1 cellular context compared by ENCODE assay signal in the genomic region with DNA sequence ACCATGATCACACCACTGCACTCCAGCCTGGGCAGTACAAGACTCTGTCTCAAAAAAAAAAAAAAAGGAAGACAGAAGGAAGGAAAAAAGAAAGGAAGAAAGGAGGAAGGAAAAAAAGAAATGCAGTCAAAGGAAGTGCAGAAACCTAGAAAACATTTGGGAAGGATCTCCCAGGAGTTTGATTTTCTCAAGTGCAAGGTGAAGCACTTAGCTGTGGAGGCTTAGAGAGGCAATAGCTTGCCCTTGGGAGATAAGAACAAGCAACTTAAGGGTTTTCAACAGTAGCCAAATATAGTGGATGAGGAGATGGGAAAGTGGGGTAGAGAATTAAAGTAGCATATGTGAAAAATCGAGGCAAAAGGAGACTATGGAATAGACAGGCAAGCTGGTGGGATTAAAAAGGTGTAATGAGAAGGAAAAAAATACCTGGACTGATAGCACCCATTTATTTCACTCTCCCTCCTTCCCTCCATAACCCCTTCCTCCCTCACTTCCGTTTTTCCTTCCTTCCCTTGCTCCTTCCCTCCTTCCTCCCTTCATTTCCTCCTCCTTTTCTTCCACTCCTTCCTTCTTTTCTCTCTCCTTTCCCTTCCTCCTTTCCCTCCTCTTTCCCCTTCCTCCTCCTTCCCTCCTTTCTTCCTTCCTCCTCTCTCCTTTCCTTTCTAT.
A peak's percentile ranks its signal among the peaks of the same experiment; 100 is the strongest.
TF ChIP-seq lines count a peak whose summit lies in the region.

No MANE protein-coding gene starts in this region.

TF ChIP-seq in K562, 482 proteins besides CTCF, POLR2A, EP300 and RAD21 (continued from another document and continues in another):
- TF ChIP-seq, protein P1, sequence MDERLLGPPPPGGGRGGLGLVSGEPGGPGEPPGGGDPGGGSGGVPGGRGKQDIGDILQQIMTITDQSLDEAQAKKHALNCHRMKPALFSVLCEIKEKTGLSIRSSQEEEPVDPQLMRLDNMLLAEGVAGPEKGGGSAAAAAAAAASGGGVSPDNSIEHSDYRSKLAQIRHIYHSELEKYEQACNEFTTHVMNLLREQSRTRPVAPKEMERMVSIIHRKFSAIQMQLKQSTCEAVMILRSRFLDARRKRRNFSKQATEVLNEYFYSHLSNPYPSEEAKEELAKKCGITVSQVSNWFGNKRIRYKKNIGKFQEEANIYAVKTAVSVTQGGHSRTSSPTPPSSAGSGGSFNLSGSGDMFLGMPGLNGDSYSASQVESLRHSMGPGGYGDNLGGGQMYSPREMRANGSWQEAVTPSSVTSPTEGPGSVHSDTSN (CRISPR knock-in tag; IDR thresholded peaks at IDR 0.05; ENCODE audit: low read depth), result no peak
- TF ChIP-seq, protein P1 (tag; conservative IDR thresholded peaks at IDR 0.05; ENCODE audit: low read depth), result 0 out of 2 replicates have a peak, but pooled peaks have one; percentile 23
- TF ChIP-seq TEAD1 (CRISPR knock-in tag; IDR thresholded peaks at IDR 0.05) (peak in 1 of 2 experiments; percentile 48; a peak in 1 of 4 replicates), RHOXF2B (CRISPR knock-in tag; conservative IDR thresholded peaks at IDR 0.05) (no peak), GATA2 (CRISPR knock-in tag; IDR thresholded peaks at IDR 0.05) (0 out of 2 replicates have a peak, but pooled peaks have one; percentile 55), RNF2 (IDR thresholded peaks at IDR 0.05) (0 out of 2 replicates have a peak, but pooled peaks have one; percentile 37), TEAD2 (tag; IDR thresholded peaks at IDR 0.05) (no peak), GABPB1 (CRISPR knock-in tag; IDR thresholded peaks at IDR 0.05) (0 out of 2 replicates have a peak, but pooled peaks have one; percentile 7), KDM2B (CRISPR knock-in tag; IDR thresholded peaks at IDR 0.05) (no peak), ETV6 (IDR thresholded peaks at IDR 0.05; ENCODE audit: borderline replicate concordance in 1 of 2, low read depth in 2 of 2, low read length in 1 of 2) (peak in 1 of 2 experiments; percentile 11; a peak in 2 of 4 replicates), ETV6 (CRISPR knock-in tag; IDR thresholded peaks at IDR 0.05; ENCODE audit: borderline replicate concordance) (no peak), ZNF766 (CRISPR knock-in tag; conservative IDR thresholded peaks at IDR 0.05) (0 out of 2 replicates have a peak, but pooled peaks have one; percentile 22), HIVEP1 (CRISPR knock-in tag; IDR thresholded peaks at IDR 0.05) (0 out of 2 replicates have a peak, but pooled peaks have one; percentile 21), FOXM1 (IDR thresholded peaks at IDR 0.05; ENCODE audit: low read depth) (no peak), FOXM1 (CRISPR knock-in tag; IDR thresholded peaks at IDR 0.05; ENCODE audit: low read depth) (no peak), NEUROD1 (IDR thresholded peaks at IDR 0.05; ENCODE audit: borderline replicate concordance, low read depth, low read length, partially characterized antibody) (no peak), STAT5A (IDR thresholded peaks at IDR 0.05; ENCODE audit: borderline replicate concordance, low read length) (peak; percentile 32; the same call in 1 of the 2 replicates), NFIC (IDR thresholded peaks at IDR 0.05) (peak; percentile 28; the same call in 1 of the 2 replicates), ZNF76 (CRISPR knock-in tag; IDR thresholded peaks at IDR 0.05; ENCODE audit: borderline replicate concordance) (0 out of 2 replicates have a peak, but pooled peaks have one; percentile 24), TRIM24 (IDR thresholded peaks at IDR 0.05) (peak in 1 of 2 experiments; percentile 42; a peak in 1 of 4 replicates), HLTF (IDR thresholded peaks at IDR 0.05) (peak; percentile 71), OTX1 (CRISPR knock-in tag; IDR thresholded peaks at IDR 0.05) (peak; percentile 89), MAFF (IDR thresholded peaks at IDR 0.05; ENCODE audit: low read length) (no peak), ATF7 (IDR thresholded peaks at IDR 0.05) (0 out of 2 replicates have a peak, but pooled peaks have one; percentile 34), C11orf30 (IDR thresholded peaks at IDR 0.05; ENCODE audit: low read depth) (peak; percentile 14; the same call in 1 of the 2 replicates), SMARCA4 (IDR thresholded peaks at IDR 0.05) (peak; percentile 84), BCOR (IDR thresholded peaks at IDR 0.05) (0 out of 2 replicates have a peak, but pooled peaks have one; percentile 9), ZNF75A (CRISPR knock-in tag; IDR thresholded peaks at IDR 0.05) (no peak), MTA2 (IDR thresholded peaks at IDR 0.05; ENCODE audit: low read depth) (peak; percentile 57), ZNF253 (CRISPR knock-in tag; conservative IDR thresholded peaks at IDR 0.05) (no peak), LEF1 (IDR thresholded peaks at IDR 0.05) (peak; percentile 59), BRD9 (IDR thresholded peaks at IDR 0.05; ENCODE audit: low read depth, partially characterized antibody) (peak; percentile 81), BRCA1 (IDR thresholded peaks at IDR 0.05) (no peak), BRCA1 (CRISPR knock-in tag; IDR thresholded peaks at IDR 0.05) (no peak), ARNT (IDR thresholded peaks at IDR 0.05) (peak in 1 of 2 experiments; percentile 68; a peak in 1 of 4 replicates), HDGF (IDR thresholded peaks at IDR 0.05) (peak; percentile 61; the same call in 1 of the 2 replicates), ZNF668 (CRISPR knock-in tag; IDR thresholded peaks at IDR 0.05) (0 out of 2 replicates have a peak, but pooled peaks have one; percentile 56), ZNF551 (CRISPR knock-in tag; IDR thresholded peaks at IDR 0.05) (no peak), PHB2 (IDR thresholded peaks at IDR 0.05; ENCODE audit: low read depth) (peak; percentile 17; the same call in 1 of the 2 replicates), TCF3 (CRISPR knock-in tag; IDR thresholded peaks at IDR 0.05) (peak; percentile 69), NFXL1 (CRISPR knock-in tag; IDR thresholded peaks at IDR 0.05) (0 out of 2 replicates have a peak, but pooled peaks have one; percentile 54), PHF8 (IDR thresholded peaks at IDR 0.05; ENCODE audit: borderline replicate concordance, low read length) (no peak), HMG20A (CRISPR knock-in tag; conservative IDR thresholded peaks at IDR 0.05) (0 out of 2 replicates have a peak, but pooled peaks have one; percentile 43), ZNF23 (CRISPR knock-in tag; IDR thresholded peaks at IDR 0.05) (peak; percentile 27; the same call in 1 of the 2 replicates), U2AF1 (optimal IDR thresholded peaks at IDR 0.05; ENCODE audit: low read depth, low read length) (no peak), ZNF79 (CRISPR knock-in tag; IDR thresholded peaks at IDR 0.05; ENCODE audit: low read depth) (no peak), HNRNPK (IDR thresholded peaks at IDR 0.05; ENCODE audit: low read depth, low read length, poor library complexity, severe bottlenecking) (peak; percentile 40), TRIM28 (IDR thresholded peaks at IDR 0.05) (peak; percentile 51; the same call in 1 of the 2 replicates)
- TF ChIP-seq, protein P2, sequence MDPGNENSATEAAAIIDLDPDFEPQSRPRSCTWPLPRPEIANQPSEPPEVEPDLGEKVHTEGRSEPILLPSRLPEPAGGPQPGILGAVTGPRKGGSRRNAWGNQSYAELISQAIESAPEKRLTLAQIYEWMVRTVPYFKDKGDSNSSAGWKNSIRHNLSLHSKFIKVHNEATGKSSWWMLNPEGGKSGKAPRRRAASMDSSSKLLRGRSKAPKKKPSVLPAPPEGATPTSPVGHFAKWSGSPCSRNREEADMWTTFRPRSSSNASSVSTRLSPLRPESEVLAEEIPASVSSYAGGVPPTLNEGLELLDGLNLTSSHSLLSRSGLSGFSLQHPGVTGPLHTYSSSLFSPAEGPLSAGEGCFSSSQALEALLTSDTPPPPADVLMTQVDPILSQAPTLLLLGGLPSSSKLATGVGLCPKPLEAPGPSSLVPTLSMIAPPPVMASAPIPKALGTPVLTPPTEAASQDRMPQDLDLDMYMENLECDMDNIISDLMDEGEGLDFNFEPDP (CRISPR knock-in tag; IDR thresholded peaks at IDR 0.05), result no peak
- TF ChIP-seq, protein P3, sequence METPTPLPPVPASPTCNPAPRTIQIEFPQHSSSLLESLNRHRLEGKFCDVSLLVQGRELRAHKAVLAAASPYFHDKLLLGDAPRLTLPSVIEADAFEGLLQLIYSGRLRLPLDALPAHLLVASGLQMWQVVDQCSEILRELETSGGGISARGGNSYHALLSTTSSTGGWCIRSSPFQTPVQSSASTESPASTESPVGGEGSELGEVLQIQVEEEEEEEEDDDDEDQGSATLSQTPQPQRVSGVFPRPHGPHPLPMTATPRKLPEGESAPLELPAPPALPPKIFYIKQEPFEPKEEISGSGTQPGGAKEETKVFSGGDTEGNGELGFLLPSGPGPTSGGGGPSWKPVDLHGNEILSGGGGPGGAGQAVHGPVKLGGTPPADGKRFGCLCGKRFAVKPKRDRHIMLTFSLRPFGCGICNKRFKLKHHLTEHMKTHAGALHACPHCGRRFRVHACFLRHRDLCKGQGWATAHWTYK (CRISPR knock-in tag; IDR thresholded peaks at IDR 0.05), result 0 out of 2 replicates have a peak, but pooled peaks have one; percentile 47
- TF ChIP-seq, protein P4, sequence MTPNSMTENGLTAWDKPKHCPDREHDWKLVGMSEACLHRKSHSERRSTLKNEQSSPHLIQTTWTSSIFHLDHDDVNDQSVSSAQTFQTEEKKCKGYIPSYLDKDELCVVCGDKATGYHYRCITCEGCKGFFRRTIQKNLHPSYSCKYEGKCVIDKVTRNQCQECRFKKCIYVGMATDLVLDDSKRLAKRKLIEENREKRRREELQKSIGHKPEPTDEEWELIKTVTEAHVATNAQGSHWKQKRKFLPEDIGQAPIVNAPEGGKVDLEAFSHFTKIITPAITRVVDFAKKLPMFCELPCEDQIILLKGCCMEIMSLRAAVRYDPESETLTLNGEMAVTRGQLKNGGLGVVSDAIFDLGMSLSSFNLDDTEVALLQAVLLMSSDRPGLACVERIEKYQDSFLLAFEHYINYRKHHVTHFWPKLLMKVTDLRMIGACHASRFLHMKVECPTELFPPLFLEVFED (CRISPR knock-in tag; conservative IDR thresholded peaks at IDR 0.05), result peak; percentile 92
- TF ChIP-seq, protein P5, sequence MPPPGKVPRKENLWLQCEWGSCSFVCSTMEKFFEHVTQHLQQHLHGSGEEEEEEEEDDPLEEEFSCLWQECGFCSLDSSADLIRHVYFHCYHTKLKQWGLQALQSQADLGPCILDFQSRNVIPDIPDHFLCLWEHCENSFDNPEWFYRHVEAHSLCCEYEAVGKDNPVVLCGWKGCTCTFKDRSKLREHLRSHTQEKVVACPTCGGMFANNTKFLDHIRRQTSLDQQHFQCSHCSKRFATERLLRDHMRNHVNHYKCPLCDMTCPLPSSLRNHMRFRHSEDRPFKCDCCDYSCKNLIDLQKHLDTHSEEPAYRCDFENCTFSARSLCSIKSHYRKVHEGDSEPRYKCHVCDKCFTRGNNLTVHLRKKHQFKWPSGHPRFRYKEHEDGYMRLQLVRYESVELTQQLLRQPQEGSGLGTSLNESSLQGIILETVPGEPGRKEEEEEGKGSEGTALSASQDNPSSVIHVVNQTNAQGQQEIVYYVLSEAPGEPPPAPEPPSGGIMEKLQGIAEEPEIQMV (tag; conservative IDR thresholded peaks at IDR 0.05; ENCODE audit: low read depth), result peak; percentile 47; the same call in 1 of the 2 replicates
- TF ChIP-seq, protein P6, sequence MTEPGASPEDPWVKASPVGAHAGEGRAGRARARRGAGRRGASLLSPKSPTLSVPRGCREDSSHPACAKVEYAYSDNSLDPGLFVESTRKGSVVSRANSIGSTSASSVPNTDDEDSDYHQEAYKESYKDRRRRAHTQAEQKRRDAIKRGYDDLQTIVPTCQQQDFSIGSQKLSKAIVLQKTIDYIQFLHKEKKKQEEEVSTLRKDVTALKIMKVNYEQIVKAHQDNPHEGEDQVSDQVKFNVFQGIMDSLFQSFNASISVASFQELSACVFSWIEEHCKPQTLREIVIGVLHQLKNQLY (CRISPR knock-in tag; conservative IDR thresholded peaks at IDR 0.05), result no peak
- TF ChIP-seq, protein P7, sequence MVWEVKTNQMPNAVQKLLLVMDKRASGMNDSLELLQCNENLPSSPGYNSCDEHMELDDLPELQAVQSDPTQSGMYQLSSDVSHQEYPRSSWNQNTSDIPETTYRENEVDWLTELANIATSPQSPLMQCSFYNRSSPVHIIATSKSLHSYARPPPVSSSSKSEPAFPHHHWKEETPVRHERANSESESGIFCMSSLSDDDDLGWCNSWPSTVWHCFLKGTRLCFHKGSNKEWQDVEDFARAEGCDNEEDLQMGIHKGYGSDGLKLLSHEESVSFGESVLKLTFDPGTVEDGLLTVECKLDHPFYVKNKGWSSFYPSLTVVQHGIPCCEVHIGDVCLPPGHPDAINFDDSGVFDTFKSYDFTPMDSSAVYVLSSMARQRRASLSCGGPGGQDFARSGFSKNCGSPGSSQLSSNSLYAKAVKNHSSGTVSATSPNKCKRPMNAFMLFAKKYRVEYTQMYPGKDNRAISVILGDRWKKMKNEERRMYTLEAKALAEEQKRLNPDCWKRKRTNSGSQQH (CRISPR knock-in tag; IDR thresholded peaks at IDR 0.05), result peak; percentile 96
- TF ChIP-seq, protein P8, sequence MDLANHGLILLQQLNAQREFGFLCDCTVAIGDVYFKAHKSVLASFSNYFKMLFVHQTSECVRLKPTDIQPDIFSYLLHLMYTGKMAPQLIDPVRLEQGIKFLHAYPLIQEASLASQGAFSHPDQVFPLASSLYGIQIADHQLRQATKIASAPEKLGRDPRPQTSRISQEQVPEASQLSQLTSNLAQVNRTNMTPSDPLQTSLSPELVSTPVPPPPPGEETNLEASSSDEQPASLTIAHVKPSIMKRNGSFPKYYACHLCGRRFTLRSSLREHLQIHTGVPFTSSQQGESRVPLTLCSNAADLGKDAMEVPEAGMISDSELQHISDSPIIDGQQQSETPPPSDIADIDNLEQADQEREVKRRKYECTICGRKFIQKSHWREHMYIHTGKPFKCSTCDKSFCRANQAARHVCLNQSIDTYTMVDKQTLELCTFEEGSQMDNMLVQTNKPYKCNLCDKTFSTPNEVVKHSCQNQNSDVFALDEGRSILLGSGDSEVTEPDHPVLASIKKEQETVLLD (IDR thresholded peaks at IDR 0.05), result peak; percentile 33; the same call in 1 of the 2 replicates
- TF ChIP-seq, protein P9, sequence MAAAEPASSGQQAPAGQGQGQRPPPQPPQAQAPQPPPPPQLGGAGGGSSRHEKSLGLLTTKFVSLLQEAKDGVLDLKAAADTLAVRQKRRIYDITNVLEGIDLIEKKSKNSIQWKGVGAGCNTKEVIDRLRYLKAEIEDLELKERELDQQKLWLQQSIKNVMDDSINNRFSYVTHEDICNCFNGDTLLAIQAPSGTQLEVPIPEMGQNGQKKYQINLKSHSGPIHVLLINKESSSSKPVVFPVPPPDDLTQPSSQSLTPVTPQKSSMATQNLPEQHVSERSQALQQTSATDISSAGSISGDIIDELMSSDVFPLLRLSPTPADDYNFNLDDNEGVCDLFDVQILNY (CRISPR knock-in tag; IDR thresholded peaks at IDR 0.05), result no peak
